8 cellular contexts compared by ENCODE assay signal in genomic region chr2:69770193-69770702, GRCh38. TPM values are rescaled to one million over a fixed set of nuclear protein-coding genes. Genes with fewer than 3 reads are reported as not detected.
A peak's percentile ranks its signal among the peaks of the same experiment; 100 is the strongest.
DNase-seq lines count a peak whose midpoint lies in the region; ATAC-seq, FAIRE-seq and TF ChIP-seq lines count a peak whose summit lies in the region.

No MANE protein-coding gene starts in this region.

- intact Hi-C loops in K562 (cut with micrococcal nuclease) (no loop called here), left colon (cut with DNase I, micrococcal nuclease) (no loop called here), uterus (cut with DNase I; ENCODE audit: low total_unique reads) (no loop called here)

- TF ChIP-seq CTCF in GM12865 (IDR thresholded peaks at IDR 0.05; ENCODE audit: insufficient read depth, low read depth, low read length, missing control alignments) (no peak), NB4 (IDR thresholded peaks at IDR 0.05; ENCODE audit: low read depth, low read length) (no peak), K562 (IDR thresholded peaks at IDR 0.05 in 2 of 3, conservative IDR thresholded peaks at IDR 0.05 in 1 of 3; ENCODE audit: insufficient read depth in 2 of 3, low read depth in 1 of 3, low read length in 3 of 3) (no peak; a peak in 1 of 6 replicates), uterus (IDR thresholded peaks at IDR 0.05) (no peak)

- H3K4me3 ChIP-seq in GM12865 (ENCODE audit: low read depth, low read length) = no peak overlapping the region
- H3K4me3 ChIP-seq in NB4 (ENCODE audit: low read depth, low read length) = no peak overlapping the region
- H3K4me3 ChIP-seq in K562 = no peak overlapping the region
- H3K4me3 ChIP-seq in uterus = no peak overlapping the region

- H3K9me1 ChIP-seq in K562 (ENCODE audit: control insufficient read depth, insufficient read depth, low read length) = no peaks in the 10 kb centered on the region

- POLR2A ChIA-PET in K562 (lab: Yijun Ruan, JAX) = no interaction called here

- H3K79me2 ChIP-seq in K562 (ENCODE audit: control insufficient read depth, insufficient read depth, low read length) = no peaks in the 10 kb centered on the region

- peak; percentile 76 for FAIRE-seq in K562 (lab: Jason Lieb, UNC)

- no peaks in the 10 kb centered on the region for H4K20me1 ChIP-seq in K562 (replicated peaks; ENCODE audit: control insufficient read depth, insufficient read depth, low read length)

- no peaks in the 10 kb centered on the region for H3K9me3 ChIP-seq in K562 (replicated peaks; ENCODE audit: control insufficient read depth, insufficient read depth, low read depth, low read length)
- H3K9me3 ChIP-seq in uterus = no peaks in the 10 kb centered on the region

- CTCF ChIA-PET in K562 (lab: Yijun Ruan, JAX; ENCODE audit: low intra/inter-chr PET ratio) = interaction anchor here (0.5 kb wide), 1 partner anchor 45 kb away, joined by 6 read pairs; no protein-coding TSS in a partner anchor

- H3K27me3 ChIP-seq in K562 (ENCODE audit: control insufficient read depth in 2 of 2, insufficient read depth in 2 of 2, low read length in 2 of 2) = no peaks in the 10 kb centered on the region
- no peaks in the 10 kb centered on the region for H3K27me3 ChIP-seq in uterus

- ATAC-seq in K562 (peak; percentile 94), left colon (peak; percentile 92), HG02938 (IDR thresholded peaks at IDR 0.05; ENCODE audit: unreplicated experiment) (no peak), GM19452 (IDR thresholded peaks at IDR 0.05; ENCODE audit: unreplicated experiment) (no peak)

- peaks cover 14 to 19% of the 10 kb centered on the region in 2 experiments; a peak in 4 of 5 replicates for H3K4me1 ChIP-seq in K562 (replicated peaks in 1 of 2; ENCODE audit: control insufficient read depth in 2 of 2, insufficient read depth in 2 of 2, low read length in 2 of 2)
- peaks cover 0 to 3% of the 10 kb centered on the region in 2 donors for H3K4me1 ChIP-seq in uterus

- H3K27ac ChIP-seq in K562 (ENCODE audit: extremely low read depth, low read depth, low read length) (peak overlapping the region; percentile 20; the same call in 1 of the 3 replicates), uterus (peak overlapping the region; percentile 14 to 57)

- TF ChIP-seq POLR2A in NB4 (IDR thresholded peaks at IDR 0.05; ENCODE audit: extremely low read depth, insufficient read length) (no peak), K562 (conservative IDR thresholded peaks at IDR 0.05) (no peak), uterus (IDR thresholded peaks at IDR 0.05) (no peak)

- H3K36me3 ChIP-seq in K562 (ENCODE audit: control insufficient read depth, insufficient read depth, low read length) = no peaks in the 10 kb centered on the region
- H3K36me3 ChIP-seq in uterus = no peaks in the 10 kb centered on the region

- peak overlapping the region; percentile 18 for H2AFZ ChIP-seq in K562 (ENCODE audit: low read depth, low read length)

- no TSS peak for BruUV-seq in K562 (replicated peaks; lab: Mats Ljungman, UMichigan)

- no peak overlapping the region; the same call in 1 of the 2 replicates for H3K4me2 ChIP-seq in K562 (ENCODE audit: insufficient read depth, low read length)

- TF ChIP-seq RAD21 in K562 (CRISPR knock-in tag; conservative IDR thresholded peaks at IDR 0.05 in 1 of 2, IDR thresholded peaks at IDR 0.05 in 1 of 2) = no peak

- H3K9ac ChIP-seq in K562 (ENCODE audit: insufficient read depth in 1 of 2, low read depth in 2 of 2, low read length in 2 of 2) = no peak overlapping the region

- peak; percentile 52 for TF ChIP-seq EP300 in K562 (IDR thresholded peaks at IDR 0.05; ENCODE audit: low read length)

- DNase-seq in GM12865 (ENCODE audit: low read depth) (peak; percentile 29), NB4 (ENCODE audit: low read depth) (peak; percentile 75), K562 (ENCODE audit: extremely low read depth in 1 of 4, low spot score in 3 of 4) (peak; percentile 48 to 72 (median 62)), left colon (peak; percentile 54 to 63), uterus (no peak), cerebellar nuclear complex (lab: John Stamatoyannopoulos, UW) (no peak)

- 22% methylated on average over 5 of the region's 5 CpGs for WGBS in K562 (ENCODE audit: insufficient coverage, low coverage, missing lambda C conversion rate)

- in situ Hi-C loops in K562 (cut with MboI) = no loop called here

TF ChIP-seq in K562, 482 proteins besides CTCF, POLR2A, EP300 and RAD21 (continues in another document):
- no peak for TF ChIP-seq HSF4 (CRISPR knock-in tag; IDR thresholded peaks at IDR 0.05; ENCODE audit: borderline replicate concordance)
- peak; percentile 95 for TF ChIP-seq JUN (IDR thresholded peaks at IDR 0.05; ENCODE audit: borderline replicate concordance, low read depth, low read length)
- no peak for TF ChIP-seq JUN (CRISPR knock-in tag; IDR thresholded peaks at IDR 0.05; ENCODE audit: borderline replicate concordance)
- TF ChIP-seq CCNT2 (IDR thresholded peaks at IDR 0.05; ENCODE audit: borderline replicate concordance, extremely low read depth, insufficient read length, low read depth, low read length) = no peak
- TF ChIP-seq CEBPG (CRISPR knock-in tag; IDR thresholded peaks at IDR 0.05) = no peak
- no peak for TF ChIP-seq CEBPG (tag; conservative IDR thresholded peaks at IDR 0.05 in 1 of 2, IDR thresholded peaks at IDR 0.05 in 1 of 2)
- TF ChIP-seq, protein P1, sequence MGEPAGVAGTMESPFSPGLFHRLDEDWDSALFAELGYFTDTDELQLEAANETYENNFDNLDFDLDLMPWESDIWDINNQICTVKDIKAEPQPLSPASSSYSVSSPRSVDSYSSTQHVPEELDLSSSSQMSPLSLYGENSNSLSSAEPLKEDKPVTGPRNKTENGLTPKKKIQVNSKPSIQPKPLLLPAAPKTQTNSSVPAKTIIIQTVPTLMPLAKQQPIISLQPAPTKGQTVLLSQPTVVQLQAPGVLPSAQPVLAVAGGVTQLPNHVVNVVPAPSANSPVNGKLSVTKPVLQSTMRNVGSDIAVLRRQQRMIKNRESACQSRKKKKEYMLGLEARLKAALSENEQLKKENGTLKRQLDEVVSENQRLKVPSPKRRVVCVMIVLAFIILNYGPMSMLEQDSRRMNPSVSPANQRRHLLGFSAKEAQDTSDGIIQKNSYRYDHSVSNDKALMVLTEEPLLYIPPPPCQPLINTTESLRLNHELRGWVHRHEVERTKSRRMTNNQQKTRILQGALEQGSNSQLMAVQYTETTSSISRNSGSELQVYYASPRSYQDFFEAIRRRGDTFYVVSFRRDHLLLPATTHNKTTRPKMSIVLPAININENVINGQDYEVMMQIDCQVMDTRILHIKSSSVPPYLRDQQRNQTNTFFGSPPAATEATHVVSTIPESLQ (CRISPR knock-in tag; IDR thresholded peaks at IDR 0.05) = no peak
- no peak for TF ChIP-seq ETV6 (IDR thresholded peaks at IDR 0.05; ENCODE audit: borderline replicate concordance in 1 of 2, low read depth in 2 of 2, low read length in 1 of 2)
- TF ChIP-seq ETV6 (CRISPR knock-in tag; IDR thresholded peaks at IDR 0.05; ENCODE audit: borderline replicate concordance) = no peak

RNA-seq across cellular contexts. Expression of gene ANXA4, which starts 28.3 kb away (rescaled TPM):
- total RNA-seq in K562 (2011; cell fraction: chromatin; rRNA removed; ENCODE audit: low replicate concordance) = 15.5 and 15.8 TPM in 2 replicates
- 8.4 and 9.0 TPM in 2 replicates for total RNA-seq in K562 (2011; cell fraction: nucleolus; rRNA removed)
- 12.1 and 16.6 TPM in 2 replicates for total RNA-seq in K562 (2011; cell fraction: nucleoplasm; rRNA removed)
- total RNA-seq in K562 (2014; rRNA removed) (7.5 and 10.9 TPM in 2 replicates), K562 (2014; rRNA removed; fragmentation: Illumina TruSeq; extraction: Trizol) (3.0 and 3.7 TPM in 2 replicates), K562 (2015; rRNA removed; fragmentation: Illumina TruSeq; extraction: Trizol) (2.9 and 3.4 TPM in 2 replicates), K562 (2021) (11.8 and 12.7 TPM in 2 replicates), left colon (100 to 1,000 TPM; 271 to 289 TPM), uterus (10 to 100 TPM; 17.4 to 78.5 (median 32.4) TPM)
- polyA plus RNA-seq in K562 (2011; rRNA removed) (9.5 and 11.7 TPM in 2 replicates), K562 (2014; fragmentation: Illumina TruSeq; extraction: Trizol) (13.6 and 16.1 TPM in 2 replicates), K562 (2014; fragmentation: Nextera tagmentation; extraction: Ambion mirVana) (10 to 100 TPM; 11.6 to 13.2 TPM), K562 (2014; rRNA removed) (10.2 and 10.9 TPM in 2 replicates)
- 9.1 and 15.4 TPM in 2 replicates for polyA plus RNA-seq in K562 (2011; cell fraction: cytosol; rRNA removed)
- polyA plus RNA-seq in K562 (2011; cell fraction: nucleus; rRNA removed) = 7.3 and 16.5 TPM in 2 replicates
- 16.0 and 34.4 TPM in 2 replicates for polyA plus RNA-seq in K562 (2012)
- polyA minus RNA-seq in K562 (2011; rRNA and poly(A)+ RNA removed) = 7.3 and 14.4 TPM in 2 replicates
- 5.4 and 8.7 TPM in 2 replicates for polyA minus RNA-seq in K562 (2011; cell fraction: cytosol; rRNA and poly(A)+ RNA removed)
- 5.4 and 10.0 TPM in 2 replicates for polyA minus RNA-seq in K562 (2011; cell fraction: nucleus; rRNA and poly(A)+ RNA removed)

RNA-seq across cellular contexts. Expression of gene GMCL1, which starts 59.2 kb away (rescaled TPM):
- total RNA-seq in K562 (2011; cell fraction: chromatin; rRNA removed; ENCODE audit: low replicate concordance) = 10.8 and 41.5 TPM in 2 replicates
- total RNA-seq in K562 (2011; cell fraction: nucleolus; rRNA removed) = 5.8 and 8.2 TPM in 2 replicates
- total RNA-seq in K562 (2011; cell fraction: nucleoplasm; rRNA removed) = 15.5 and 33.4 TPM in 2 replicates
- total RNA-seq in K562 (2014; rRNA removed) (15.2 and 20.9 TPM in 2 replicates), K562 (2014; rRNA removed; fragmentation: Illumina TruSeq; extraction: Trizol) (20.0 and 21.8 TPM in 2 replicates), K562 (2015; rRNA removed; fragmentation: Illumina TruSeq; extraction: Trizol) (13.4 and 15.0 TPM in 2 replicates), K562 (2021) (18.6 and 18.7 TPM in 2 replicates), left colon (10 to 100 TPM; 22.8 to 27.2 TPM), uterus (10 to 100 TPM in 3 of 4 donors, 1 to 10 TPM in 1; 5.6 to 23.3 (median 16.1) TPM)
- polyA plus RNA-seq in K562 (2011; rRNA removed) (19.3 and 27.3 TPM in 2 replicates), K562 (2014; fragmentation: Illumina TruSeq; extraction: Trizol) (21.3 and 26.2 TPM in 2 replicates), K562 (2014; fragmentation: Nextera tagmentation; extraction: Ambion mirVana) (1 to 10 TPM; 7.0 to 8.1 TPM), K562 (2014; rRNA removed) (15.4 and 18.1 TPM in 2 replicates)
- polyA plus RNA-seq in K562 (2011; cell fraction: cytosol; rRNA removed) = 6.4 and 14.0 TPM in 2 replicates
- polyA plus RNA-seq in K562 (2011; cell fraction: nucleus; rRNA removed) = 5.9 and 9.6 TPM in 2 replicates
- 14.6 and 16.4 TPM in 2 replicates for polyA plus RNA-seq in K562 (2012)
- polyA minus RNA-seq in K562 (2011; rRNA and poly(A)+ RNA removed) = 20.2 and 29.6 TPM in 2 replicates
- polyA minus RNA-seq in K562 (2011; cell fraction: cytosol; rRNA and poly(A)+ RNA removed) = 7.8 and 13.7 TPM in 2 replicates
- polyA minus RNA-seq in K562 (2011; cell fraction: nucleus; rRNA and poly(A)+ RNA removed) = 5.1 TPM in 2 replicates

Comparison
In these comparisons a context has a peak if more than half of its experiments do, and no peak if none do; other contexts are left out.
1. DNase-seq: peak in GM12865 (single experiment), NB4 (single experiment), K562 (4 of 4) and left colon (2 of 2); none in uterus (0 of 2) and cerebellar nuclear complex (0 of 2).
2. ATAC-seq: peak in K562 (single experiment) and left colon (single experiment); none in HG02938 (single experiment) and GM19452 (single experiment).